8 cellular contexts compared by ENCODE assay signal in genomic region chr7:148982596-148983219, GRCh38. TPM values are rescaled to one million over a fixed set of nuclear protein-coding genes. Genes with fewer than 3 reads are reported as not detected.
A peak's percentile ranks its signal among the peaks of the same experiment; 100 is the strongest.
DNase-seq lines count a peak whose midpoint lies in the region; ATAC-seq, FAIRE-seq and TF ChIP-seq lines count a peak whose summit lies in the region.

No MANE protein-coding gene starts in this region.

- H3K4me1 ChIP-seq in mesodermal cell (ENCODE audit: control insufficient read depth, insufficient read depth, low read length, poor library complexity, severe bottlenecking), result no peaks in the 10 kb centered on the region
- peaks cover 22% of the 10 kb centered on the region for H3K4me1 ChIP-seq in vagina

- no peak for FAIRE-seq in bronchial epithelial cell (lab: Jason Lieb, UNC)

- H3K27ac ChIP-seq in mesodermal cell (ENCODE audit: low read depth, low read length, severe bottlenecking) (peak overlapping the region; percentile 96), vagina (peak overlapping the region; percentile 41)

- H3K36me3 ChIP-seq in bronchial epithelial cell (ENCODE audit: control insufficient read depth, insufficient read depth, low read length) (no peaks in the 10 kb centered on the region), mesodermal cell (ENCODE audit: control insufficient read depth, insufficient read depth, low read length) (no peaks in the 10 kb centered on the region), vagina (no peaks in the 10 kb centered on the region)

- intact Hi-C loops in vagina (cut with DNase I), result no loop called here

- DNase-seq in NCI-H82 (lab: John Stamatoyannopoulos, UW), result peak; percentile 60
- DNase-seq in NCI-H82 treated with DMSO at 0.1 percent for 48 hours (lab: John Stamatoyannopoulos, UW; ENCODE audit: unreplicated experiment), result no peak
- peak; percentile 64 for DNase-seq in NCI-H2171 treated with DMSO at 0.1 percent for 48 hours (lab: John Stamatoyannopoulos, UW)
- DNase-seq in bronchial epithelial cell (ENCODE audit: low read depth), result no peak
- DNase-seq in vagina (ENCODE audit: extremely low spot score in 2 of 2), result no peak

- H3K27me3 ChIP-seq in bronchial epithelial cell (ENCODE audit: control insufficient read depth, insufficient read depth, low read length) (no peaks in the 10 kb centered on the region), vagina (no peaks in the 10 kb centered on the region)

- no peaks in the 10 kb centered on the region for H3K9me3 ChIP-seq in mesodermal cell (ENCODE audit: control insufficient read depth, low read length)
- H3K9me3 ChIP-seq in vagina, result no peaks in the 10 kb centered on the region

- ATAC-seq in HG03354 (IDR thresholded peaks at IDR 0.05; ENCODE audit: poor library complexity, severe bottlenecking, unreplicated experiment), result no peak
- no peak for ATAC-seq in GM21367 (IDR thresholded peaks at IDR 0.05; ENCODE audit: unreplicated experiment)

- no peak for TF ChIP-seq POLR2A in vagina (IDR thresholded peaks at IDR 0.05)

- TF ChIP-seq CTCF in bronchial epithelial cell (IDR thresholded peaks at IDR 0.05; ENCODE audit: insufficient read depth, low read length, severe bottlenecking), result no peak
- no peak for TF ChIP-seq CTCF in vagina (IDR thresholded peaks at IDR 0.05)

- H3K4me3 ChIP-seq in bronchial epithelial cell (ENCODE audit: low read depth, low read length) (peak overlapping the region; percentile 51), mesodermal cell (ENCODE audit: extremely low read depth, insufficient read depth, low read length, poor library complexity, severe bottlenecking) (peak overlapping the region; percentile 65), vagina (peak overlapping the region; percentile 67 to 70)

- 2 to 10% methylated on average over 7 to 16 of the region's 27 CpGs for WGBS in mesodermal cell (ENCODE audit: insufficient coverage in 2 of 2), 2 experiments

RNA-seq across cellular contexts. Expression of gene PDIA4, which starts 45.6 kb away (rescaled TPM):
- total RNA-seq in bronchial epithelial cell, result 219 and 414 TPM in 2 replicates
- polyA plus RNA-seq in mesodermal cell (2013, experiment 1 of 2), result 365 TPM
- 334 TPM for polyA plus RNA-seq in mesodermal cell (2013, experiment 2 of 2)
- total RNA-seq in vagina, result 69.5 TPM

Comparison
In these comparisons a context has a peak if more than half of its experiments do, and no peak if none do; other contexts are left out.
1. DNase-seq: peak in NCI-H82 (single experiment) and NCI-H2171 treated with DMSO at 0.1 percent for 48 hours (single experiment); none in NCI-H82 treated with DMSO at 0.1 percent for 48 hours (single experiment), bronchial epithelial cell (single experiment) and vagina (0 of 2).
2. Peak in every context shown above with its lines, with median percentiles within 50 percentile points of each other: H3K4me3 ChIP-seq.